Comparison of ENCODE assay signal across 1 cellular context in the genomic region with DNA sequence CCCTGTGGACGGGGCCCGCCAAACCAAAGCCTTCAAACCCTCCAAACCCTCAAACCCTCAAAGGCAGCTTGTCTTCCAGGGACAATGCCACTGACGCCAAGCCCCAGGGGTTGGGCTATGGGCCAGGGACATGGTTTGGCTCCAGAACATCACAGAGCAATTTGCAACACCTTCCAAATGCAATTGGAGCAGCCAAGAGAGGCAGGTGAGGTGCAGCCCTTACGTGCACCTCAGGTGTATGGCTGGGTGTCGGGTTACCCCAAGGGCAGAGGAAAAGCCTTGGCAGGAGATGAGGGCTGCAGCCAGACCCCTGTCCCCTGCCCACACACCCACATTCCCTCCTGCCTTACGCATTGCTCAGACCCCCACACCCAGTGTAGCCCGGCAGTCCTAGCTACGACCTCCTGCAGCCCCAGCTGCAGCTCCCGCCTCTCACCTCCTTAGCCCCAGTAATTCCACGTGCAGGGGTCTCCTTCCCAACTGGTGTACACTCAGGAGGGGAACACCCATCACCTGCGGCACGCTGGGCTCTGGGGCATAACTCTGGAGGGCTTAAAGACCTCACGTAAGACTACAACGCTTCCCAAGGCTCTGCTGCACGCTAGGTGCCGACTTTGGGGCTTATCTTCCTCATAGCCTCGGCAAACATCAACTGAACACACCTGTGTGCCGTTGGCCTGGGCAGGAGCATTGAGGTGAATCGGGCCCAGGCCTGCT.
TF ChIP-seq lines count a peak whose summit lies in the region.

No MANE protein-coding gene starts in this region.

TF ChIP-seq in GM23338, 12 proteins besides CTCF, POLR2A, EP300 and RAD21:
- TF ChIP-seq, protein P1, sequence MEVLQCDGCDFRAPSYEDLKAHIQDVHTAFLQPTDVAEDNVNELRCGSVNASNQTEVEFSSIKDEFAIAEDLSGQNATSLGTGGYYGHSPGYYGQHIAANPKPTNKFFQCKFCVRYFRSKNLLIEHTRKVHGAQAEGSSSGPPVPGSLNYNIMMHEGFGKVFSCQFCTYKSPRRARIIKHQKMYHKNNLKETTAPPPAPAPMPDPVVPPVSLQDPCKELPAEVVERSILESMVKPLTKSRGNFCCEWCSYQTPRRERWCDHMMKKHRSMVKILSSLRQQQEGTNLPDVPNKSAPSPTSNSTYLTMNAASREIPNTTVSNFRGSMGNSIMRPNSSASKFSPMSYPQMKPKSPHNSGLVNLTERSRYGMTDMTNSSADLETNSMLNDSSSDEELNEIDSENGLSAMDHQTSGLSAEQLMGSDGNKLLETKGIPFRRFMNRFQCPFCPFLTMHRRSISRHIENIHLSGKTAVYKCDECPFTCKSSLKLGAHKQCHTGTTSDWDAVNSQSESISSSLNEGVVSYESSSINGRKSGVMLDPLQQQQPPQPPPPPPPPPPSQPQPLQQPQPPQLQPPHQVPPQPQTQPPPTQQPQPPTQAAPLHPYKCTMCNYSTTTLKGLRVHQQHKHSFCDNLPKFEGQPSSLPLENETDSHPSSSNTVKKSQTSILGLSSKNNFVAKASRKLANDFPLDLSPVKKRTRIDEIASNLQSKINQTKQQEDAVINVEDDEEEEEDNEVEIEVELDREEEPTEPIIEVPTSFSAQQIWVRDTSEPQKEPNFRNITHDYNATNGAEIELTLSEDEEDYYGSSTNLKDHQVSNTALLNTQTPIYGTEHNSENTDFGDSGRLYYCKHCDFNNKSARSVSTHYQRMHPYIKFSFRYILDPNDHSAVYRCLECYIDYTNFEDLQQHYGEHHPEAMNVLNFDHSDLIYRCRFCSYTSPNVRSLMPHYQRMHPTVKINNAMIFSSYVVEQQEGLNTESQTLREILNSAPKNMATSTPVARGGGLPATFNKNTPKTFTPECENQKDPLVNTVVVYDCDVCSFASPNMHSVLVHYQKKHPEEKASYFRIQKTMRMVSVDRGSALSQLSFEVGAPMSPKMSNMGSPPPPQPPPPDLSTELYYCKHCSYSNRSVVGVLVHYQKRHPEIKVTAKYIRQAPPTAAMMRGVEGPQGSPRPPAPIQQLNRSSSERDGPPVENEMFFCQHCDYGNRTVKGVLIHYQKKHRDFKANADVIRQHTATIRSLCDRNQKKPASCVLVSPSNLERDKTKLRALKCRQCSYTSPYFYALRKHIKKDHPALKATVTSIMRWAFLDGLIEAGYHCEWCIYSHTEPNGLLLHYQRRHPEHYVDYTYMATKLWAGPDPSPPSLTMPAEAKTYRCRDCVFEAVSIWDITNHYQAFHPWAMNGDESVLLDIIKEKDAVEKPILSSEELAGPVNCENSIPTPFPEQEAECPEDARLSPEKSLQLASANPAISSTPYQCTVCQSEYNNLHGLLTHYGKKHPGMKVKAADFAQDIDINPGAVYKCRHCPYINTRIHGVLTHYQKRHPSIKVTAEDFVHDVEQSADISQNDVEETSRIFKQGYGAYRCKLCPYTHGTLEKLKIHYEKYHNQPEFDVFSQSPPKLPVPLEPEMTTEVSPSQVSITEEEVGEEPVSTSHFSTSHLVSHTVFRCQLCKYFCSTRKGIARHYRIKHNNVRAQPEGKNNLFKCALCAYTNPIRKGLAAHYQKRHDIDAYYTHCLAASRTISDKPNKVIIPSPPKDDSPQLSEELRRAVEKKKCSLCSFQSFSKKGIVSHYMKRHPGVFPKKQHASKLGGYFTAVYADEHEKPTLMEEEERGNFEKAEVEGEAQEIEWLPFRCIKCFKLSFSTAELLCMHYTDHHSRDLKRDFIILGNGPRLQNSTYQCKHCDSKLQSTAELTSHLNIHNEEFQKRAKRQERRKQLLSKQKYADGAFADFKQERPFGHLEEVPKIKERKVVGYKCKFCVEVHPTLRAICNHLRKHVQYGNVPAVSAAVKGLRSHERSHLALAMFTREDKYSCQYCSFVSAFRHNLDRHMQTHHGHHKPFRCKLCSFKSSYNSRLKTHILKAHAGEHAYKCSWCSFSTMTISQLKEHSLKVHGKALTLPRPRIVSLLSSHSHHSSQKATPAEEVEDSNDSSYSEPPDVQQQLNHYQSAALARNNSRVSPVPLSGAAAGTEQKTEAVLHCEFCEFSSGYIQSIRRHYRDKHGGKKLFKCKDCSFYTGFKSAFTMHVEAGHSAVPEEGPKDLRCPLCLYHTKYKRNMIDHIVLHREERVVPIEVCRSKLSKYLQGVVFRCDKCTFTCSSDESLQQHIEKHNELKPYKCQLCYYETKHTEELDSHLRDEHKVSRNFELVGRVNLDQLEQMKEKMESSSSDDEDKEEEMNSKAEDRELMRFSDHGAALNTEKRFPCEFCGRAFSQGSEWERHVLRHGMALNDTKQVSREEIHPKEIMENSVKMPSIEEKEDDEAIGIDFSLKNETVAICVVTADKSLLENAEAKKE (CRISPR knock-in tag; IDR thresholded peaks at IDR 0.05): no peak
- TF ChIP-seq JUNB (IDR thresholded peaks at IDR 0.05; ENCODE audit: unreplicated experiment) (no peak), EZH2phosphoT487 (IDR thresholded peaks at IDR 0.05; ENCODE audit: unreplicated experiment) (no peak), ETS1 (IDR thresholded peaks at IDR 0.05) (no peak), NANOG (IDR thresholded peaks at IDR 0.05; ENCODE audit: borderline replicate concordance) (no peak), ZNF331 (CRISPR knock-in tag; IDR thresholded peaks at IDR 0.05; ENCODE audit: low read depth) (no peak), REST (IDR thresholded peaks at IDR 0.05; ENCODE audit: unreplicated experiment) (no peak), STAT1 (IDR thresholded peaks at IDR 0.05; ENCODE audit: unreplicated experiment) (no peak), POLR2AphosphoS5 (IDR thresholded peaks at IDR 0.05; ENCODE audit: low read depth) (no peak), CREB1 (CRISPR knock-in tag; IDR thresholded peaks at IDR 0.05; ENCODE audit: low read depth) (no peak), ZNF114 (CRISPR knock-in tag; IDR thresholded peaks at IDR 0.05) (no peak), EZH2 (IDR thresholded peaks at IDR 0.05; ENCODE audit: low read depth, unreplicated experiment) (no peak)
